Comparison of ENCODE assay signal across 10 cellular contexts in genomic region chr22:40817737-40818136, GRCh38. TPM values are rescaled to one million over a fixed set of nuclear protein-coding genes. Genes with fewer than 3 reads are reported as not detected.
DNase-seq lines count a peak whose midpoint lies in the region; ATAC-seq and TF ChIP-seq lines count a peak whose summit lies in the region.
"Had no signal": no experiment of that assay in that cellular context is flagged by ENCODE, and none has a peak within 500 bp of the region (broad histone marks: within the 10 kb centered on the region; RNA-seq: fewer than 3 reads in every experiment).

No MANE protein-coding gene starts in this region.

- H3K4me3 Mint-ChIP-seq in activated CD8-positive, alpha-beta T cell treated with anti-CD3 and anti-CD28 coated beads, Interleukin-2, amount 10 ng/mL, durations not matched to agents 7 days and 5 days = peak overlapping the region; percentile 94

- H3K36me3 ChIP-seq in BE2C (no peaks in the 10 kb centered on the region; the same call in 1 of the 2 replicates), mesodermal cell (ENCODE audit: control insufficient read depth, insufficient read depth, low read length) (peaks cover 29% of the 10 kb centered on the region), spleen (peaks cover 0 to 20% (median under 1%) of the 10 kb centered on the region in 6 donors)

- DNase-seq in BE2C = no peak
- peak; percentile 35 for DNase-seq in GM20000 (ENCODE audit: low spot score)
- no peak for DNase-seq in activated CD8-positive, alpha-beta T cell treated with anti-CD3 and anti-CD28 coated beads, Interleukin-2, amount 10 ng/mL, durations not matched to agents 7 days and 5 days
- no peak for DNase-seq in NCI-H82 treated with DMSO at 0.1 percent for 48 hours (lab: John Stamatoyannopoulos, UW; ENCODE audit: unreplicated experiment)
- DNase-seq in activated effector memory CD4-positive, alpha-beta T cell treated with Interleukin-2 at 50 U/mL for 16 hours = no peak
- DNase-seq in spleen = no peak
- DNase-seq: NCI-H1930 had no signal

- POLR2A ChIA-PET in activated CD8-positive, alpha-beta T cell treated with anti-CD3 and anti-CD28 coated beads, Interleukin-2, amount 10 ng/mL, durations not matched to agents 7 days and 5 days (lab: Charles Lee) = interaction anchor here (1.6 kb wide), 1 partner anchor 45 kb away, joined by 3 read pairs; no protein-coding TSS in a partner anchor

- peaks cover 14% of the 10 kb centered on the region for H3K36me3 Mint-ChIP-seq in activated CD8-positive, alpha-beta T cell treated with anti-CD3 and anti-CD28 coated beads, Interleukin-2, amount 10 ng/mL, durations not matched to agents 7 days and 5 days (ENCODE audit: low read depth)

- intact Hi-C loops in spleen (cut with DNase I; ENCODE audit: low total_unique reads) = no loop called here

- peak overlapping the region; percentile 41 for H3K27ac Mint-ChIP-seq in activated CD8-positive, alpha-beta T cell treated with anti-CD3 and anti-CD28 coated beads, Interleukin-2, amount 10 ng/mL, durations not matched to agents 7 days and 5 days

- H3K27me3 ChIP-seq in BE2C = no peaks in the 10 kb centered on the region
- no peaks in the 10 kb centered on the region for H3K27me3 ChIP-seq in spleen (replicated peaks in 1 of 7)

- H3K9me3 ChIP-seq in BE2C (no peaks in the 10 kb centered on the region), mesodermal cell (ENCODE audit: control insufficient read depth, low read length) (no peaks in the 10 kb centered on the region), spleen (no peaks in the 10 kb centered on the region)

- TF ChIP-seq POLR2A in spleen (IDR thresholded peaks at IDR 0.05) = no peak

- no peaks in the 10 kb centered on the region for H3K9me3 Mint-ChIP-seq in activated CD8-positive, alpha-beta T cell treated with anti-CD3 and anti-CD28 coated beads, Interleukin-2, amount 10 ng/mL, durations not matched to agents 7 days and 5 days (ENCODE audit: insufficient read depth)

- no peak overlapping the region for H3K27ac ChIP-seq in mesodermal cell (ENCODE audit: low read depth, low read length, severe bottlenecking)
- no peak overlapping the region for H3K27ac ChIP-seq in spleen

- no peaks in the 10 kb centered on the region for H3K27me3 Mint-ChIP-seq in activated CD8-positive, alpha-beta T cell treated with anti-CD3 and anti-CD28 coated beads, Interleukin-2, amount 10 ng/mL, durations not matched to agents 7 days and 5 days (ENCODE audit: low read depth)

- WGBS in mesodermal cell (ENCODE audit: insufficient coverage in 2 of 2), 2 experiments = 90 to 94% methylated on average over 4 of the region's 4 CpGs
- 84 to 90% (median 87%) methylated on average over 4 of the region's 4 CpGs for WGBS in spleen, 5 donors

- H3K4me3 ChIP-seq in BE2C (ENCODE audit: low read depth, low read length) = peak overlapping the region; percentile 100
- peak overlapping the region; percentile 80 for H3K4me3 ChIP-seq in mesodermal cell (ENCODE audit: extremely low read depth, insufficient read depth, low read length, poor library complexity, severe bottlenecking)
- peak overlapping the region in 3 of 8 donors; percentile 98 to 99 (median 99) for H3K4me3 ChIP-seq in spleen

- peaks cover 36% of the 10 kb centered on the region for H3K4me1 Mint-ChIP-seq in activated CD8-positive, alpha-beta T cell treated with anti-CD3 and anti-CD28 coated beads, Interleukin-2, amount 10 ng/mL, durations not matched to agents 7 days and 5 days (ENCODE audit: low read depth)

- H3K4me1 ChIP-seq in BE2C (no peaks in the 10 kb centered on the region), mesodermal cell (ENCODE audit: control insufficient read depth, insufficient read depth, low read length, poor library complexity, severe bottlenecking) (peaks cover 5% of the 10 kb centered on the region), spleen (peaks cover 17 to 49% (median 28%) of the 10 kb centered on the region in 6 donors)

- CTCF ChIA-PET in activated CD8-positive, alpha-beta T cell treated with anti-CD3 and anti-CD28 coated beads, Interleukin-2, amount 10 ng/mL, durations not matched to agents 7 days and 5 days (lab: Charles Lee) = interaction anchor here (1.1 to 5.5 kb wide), 4 partner anchors 13 to 284 kb away, joined by 4 to 33 read pairs (median 5); partner anchors contain the start of gene XPNPEP3

- ATAC-seq in activated CD8-positive, alpha-beta T cell treated with anti-CD3 and anti-CD28 coated beads, Interleukin-2, amount 10 ng/mL, durations not matched to agents 7 days and 5 days = no peak
- ATAC-seq in HG02571 (IDR thresholded peaks at IDR 0.05; ENCODE audit: unreplicated experiment) = no peak

- TF ChIP-seq CTCF in BE2C (IDR thresholded peaks at IDR 0.05; ENCODE audit: low read depth, low read length) = no peak
- no peak for TF ChIP-seq CTCF in GM20000 (IDR thresholded peaks at IDR 0.05; ENCODE audit: extremely low read depth, missing control alignments)
- no peak for TF ChIP-seq CTCF in spleen (IDR thresholded peaks at IDR 0.05 in 8 of 11, conservative IDR thresholded peaks at IDR 0.05 in 3 of 11)

RNA-seq across cellular contexts. Expression of gene SLC25A17, which starts 1.4 kb away (rescaled TPM):
- polyA plus RNA-seq in BE2C (2012; ENCODE audit: insufficient read depth, insufficient read length, low read depth) = 27.4 TPM
- 10 to 100 TPM; 20.0 to 24.1 TPM for total RNA-seq in activated CD8-positive, alpha-beta T cell treated with anti-CD3 and anti-CD28 coated beads, Interleukin-2, amount 10 ng/mL, durations not matched to agents 7 days and 5 days
- 37.0 TPM for polyA plus RNA-seq in mesodermal cell (2013, experiment 1 of 2)
- polyA plus RNA-seq in mesodermal cell (2013, experiment 2 of 2) = 36.0 TPM
- 10 to 100 TPM; 11.4 to 16.1 (median 14.0) TPM for total RNA-seq in spleen
- 10 to 100 TPM; 12.3 to 15.1 (median 13.1) TPM for polyA plus RNA-seq in spleen

RNA-seq across cellular contexts. Expression of gene ST13, which starts 38.7 kb away (rescaled TPM):
- 407 TPM for polyA plus RNA-seq in BE2C (2012; ENCODE audit: insufficient read depth, insufficient read length, low read depth)
- total RNA-seq in activated CD8-positive, alpha-beta T cell treated with anti-CD3 and anti-CD28 coated beads, Interleukin-2, amount 10 ng/mL, durations not matched to agents 7 days and 5 days = 100 to 1,000 TPM; 141 to 148 TPM
- 284 TPM for polyA plus RNA-seq in mesodermal cell (2013, experiment 1 of 2)
- polyA plus RNA-seq in mesodermal cell (2013, experiment 2 of 2) = 350 TPM
- total RNA-seq in spleen = 100 to 1,000 TPM in 6 of 7 donors, 10 to 100 TPM in 1; 98.3 to 162 (median 122) TPM
- 10 to 100 TPM; 56.2 to 86.9 (median 77.1) TPM for polyA plus RNA-seq in spleen

RNA-seq across cellular contexts. Expression of gene XPNPEP3, which starts 39.2 kb away (rescaled TPM):
- polyA plus RNA-seq in BE2C (2012; ENCODE audit: insufficient read depth, insufficient read length, low read depth) = 23.5 TPM
- 10 to 100 TPM; 14.6 TPM for total RNA-seq in activated CD8-positive, alpha-beta T cell treated with anti-CD3 and anti-CD28 coated beads, Interleukin-2, amount 10 ng/mL, durations not matched to agents 7 days and 5 days
- polyA plus RNA-seq in mesodermal cell (2013, experiment 1 of 2) = 17.7 TPM
- 15.5 TPM for polyA plus RNA-seq in mesodermal cell (2013, experiment 2 of 2)
- total RNA-seq in spleen = 10 to 100 TPM; 12.2 to 22.7 (median 14.6) TPM
- polyA plus RNA-seq in spleen = 1 to 10 TPM; 3.2 to 4.1 (median 3.6) TPM

RNA-seq across cellular contexts. Expression of gene DNAJB7, which starts 44.2 kb away (rescaled TPM):
- 0.23 TPM for polyA plus RNA-seq in BE2C (2012; ENCODE audit: insufficient read depth, insufficient read length, low read depth)
- not detected for total RNA-seq in activated CD8-positive, alpha-beta T cell treated with anti-CD3 and anti-CD28 coated beads, Interleukin-2, amount 10 ng/mL, durations not matched to agents 7 days and 5 days
- polyA plus RNA-seq in mesodermal cell (2013, experiment 1 of 2) = not detected
- not detected for polyA plus RNA-seq in mesodermal cell (2013, experiment 2 of 2)
- not detected for total RNA-seq in spleen
- not detected for polyA plus RNA-seq in spleen
- total RNA-seq: myocyte had no signal
